ENCODE assay signal across 24 cellular contexts in genomic region chr1:162315673-162316072, GRCh38.
"Had no signal": no experiment of that assay in that cellular context is flagged by ENCODE, and none has a peak within 500 bp of the region (broad histone marks: within the 10 kb centered on the region; RNA-seq: fewer than 3 reads in every experiment).

No MANE protein-coding gene starts in this region.

- H3K27ac Mint-ChIP-seq: IgD-negative memory B cell had no signal

- ATAC-seq: K562 had no signal

- H3K27me3 ChIP-seq: SJSA1 had no signal

- H3K9me3 ChIP-seq: SJSA1 had no signal

- DNase-seq: Kasumi-1, MV-4-11, NCI-H1048, NCI-H1105, NCI-H1417, NCI-H1436 treated with DMSO at 0.1 percent for 48 hours, NCI-H1694, NCI-H187 treated with DMSO at 0.1 percent for 48 hours, NCI-H2081, NCI-H2107, NCI-H2227 treated with DMSO at 0.1 percent for 48 hours, NCI-H524, NCI-H526 treated with DMSO at 0.1 percent for 48 hours, NCI-H774, Right ventricle myocardium superior, RPMI8226, SIG-M5 had no signal

- H3K27ac ChIP-seq: KMS-11, SJSA1, SK-N-MC had no signal

- H3K4me3 Mint-ChIP-seq: IgD-negative memory B cell had no signal

- FAIRE-seq: HTR-8/SVneo, RCC 7860 had no signal

- H3K36me3 ChIP-seq: SJSA1 had no signal

- H3K4me1 Mint-ChIP-seq: IgD-negative memory B cell had no signal

- H3K4me1 ChIP-seq: SJSA1 had no signal

- H3K36me3 Mint-ChIP-seq: IgD-negative memory B cell had no signal

- H3K4me3 ChIP-seq: K562, SJSA1, SK-N-MC had no signal
